ENCODE assay signal across 15 cellular contexts in genomic region chr14:23433457-23433856, GRCh38. TPM values are rescaled to one million over a fixed set of nuclear protein-coding genes. Genes with fewer than 3 reads are reported as not detected.
"Had no signal": no experiment of that assay in that cellular context is flagged by ENCODE, and none has a peak within 500 bp of the region (broad histone marks: within the 10 kb centered on the region; RNA-seq: fewer than 3 reads in every experiment).

No MANE protein-coding gene starts in this region.

- H3K4me2 ChIP-seq: smooth muscle cell had no signal

- H3K36me3 Mint-ChIP-seq: activated CD4-positive, alpha-beta memory T cell treated with anti-CD3 and anti-CD28 coated beads for 36 hours; stimulated activated effector memory CD8-positive, alpha-beta T cell treated with anti-CD3 and anti-CD28 coated beads, Interleukin-12 subunit alpha, Interleukin-12 subunit beta, amount 100 ng/mL, for 72 hours; type B pancreatic cell had no signal

- H3K27me3 Mint-ChIP-seq: activated CD4-positive, alpha-beta memory T cell treated with anti-CD3 and anti-CD28 coated beads for 36 hours had no signal

- H3K4me1 Mint-ChIP-seq: stimulated activated effector memory CD8-positive, alpha-beta T cell treated with anti-CD3 and anti-CD28 coated beads, Interleukin-12 subunit alpha, Interleukin-12 subunit beta, amount 100 ng/mL, for 72 hours had no signal

- DNase-seq: activated CD4-positive, alpha-beta memory T cell treated with anti-CD3 and anti-CD28 coated beads for 36 hours; activated naive CD4-positive, alpha-beta T cell; activated T-cell treated with anti-CD3 and anti-CD28 coated beads, Interleukin-2, amount 50 U/mL, for 48 hours; central memory CD4-positive, alpha-beta T cell; effector memory CD8-positive, alpha-beta T cell; erythroblast; SIG-M5 had no signal

- H3K4me3 Mint-ChIP-seq: activated CD4-positive, alpha-beta memory T cell treated with anti-CD3 and anti-CD28 coated beads for 36 hours; effector memory CD8-positive, alpha-beta T cell; nephron; stimulated activated effector memory CD8-positive, alpha-beta T cell treated with anti-CD3 and anti-CD28 coated beads, Interleukin-12 subunit alpha, Interleukin-12 subunit beta, amount 100 ng/mL, for 72 hours; type B pancreatic cell had no signal

- H3K4me3 ChIP-seq: smooth muscle cell had no signal

- ATAC-seq: effector memory CD8-positive, alpha-beta T cell; stimulated activated effector memory CD8-positive, alpha-beta T cell treated with anti-CD3 and anti-CD28 coated beads, Interleukin-12 subunit alpha, Interleukin-12 subunit beta, amount 100 ng/mL, for 72 hours had no signal

- H3K27ac Mint-ChIP-seq: activated CD4-positive, alpha-beta memory T cell treated with anti-CD3 and anti-CD28 coated beads for 36 hours; nephron; stimulated activated effector memory CD8-positive, alpha-beta T cell treated with anti-CD3 and anti-CD28 coated beads, Interleukin-12 subunit alpha, Interleukin-12 subunit beta, amount 100 ng/mL, for 72 hours; type B pancreatic cell had no signal

- H3K9me3 Mint-ChIP-seq: activated CD4-positive, alpha-beta memory T cell treated with anti-CD3 and anti-CD28 coated beads for 36 hours; effector memory CD8-positive, alpha-beta T cell; nephron; stimulated activated effector memory CD8-positive, alpha-beta T cell treated with anti-CD3 and anti-CD28 coated beads, Interleukin-12 subunit alpha, Interleukin-12 subunit beta, amount 100 ng/mL, for 72 hours; type B pancreatic cell had no signal

RNA-seq across cellular contexts. Expression of gene MYH7, which starts 2.0 kb away (rescaled TPM):
- total RNA-seq: osteocyte; renal cortical epithelial cell; smooth muscle cell; T-helper 2 cell treated with Interferon-gamma antibody and Interleukin-4, amounts not matched to agents 100 ng/mL and 5 ng/mL, for 36 hours had no signal
- polyA plus RNA-seq: smooth muscle cell had no signal

RNA-seq across cellular contexts. Expression of gene MYH6, which starts 25.4 kb away (rescaled TPM):
- total RNA-seq: mucosa of gallbladder; osteocyte; renal cortical epithelial cell; smooth muscle cell; T-helper 2 cell treated with Interferon-gamma antibody and Interleukin-4, amounts not matched to agents 100 ng/mL and 5 ng/mL, for 36 hours had no signal

RNA-seq across cellular contexts. Expression of gene CMTM5, which starts 56.6 kb away (rescaled TPM):
- total RNA-seq: activated CD4-positive, alpha-beta memory T cell treated with anti-CD3 and anti-CD28 coated beads for 36 hours; osteocyte; renal cortical epithelial cell; smooth muscle cell; T-helper 2 cell treated with Interferon-gamma antibody and Interleukin-4, amounts not matched to agents 100 ng/mL and 5 ng/mL, for 36 hours had no signal
